In genomic region chr16:57660715-57661463, GRCh38 we compare ENCODE assay signal across 2 cellular contexts.
TF ChIP-seq lines count a peak whose summit lies in the region.

No MANE protein-coding gene starts in this region.

TF ChIP-seq in K562, 482 proteins besides CTCF, POLR2A, EP300 and RAD21 (continued from another document and continues in another):
- TF ChIP-seq RREB1 (CRISPR knock-in tag; IDR thresholded peaks at IDR 0.05) (0 out of 2 replicates have a peak, but pooled peaks have one; percentile 41), ZFP36 (IDR thresholded peaks at IDR 0.05; ENCODE audit: low read depth, low read length, partially characterized antibody) (peak; percentile 56), POLR3A (IDR thresholded peaks at IDR 0.05; ENCODE audit: borderline replicate concordance, extremely low read depth, insufficient read depth, insufficient read length) (no peak), DEAF1 (CRISPR knock-in tag; IDR thresholded peaks at IDR 0.05) (peak; percentile 76), ZZZ3 (IDR thresholded peaks at IDR 0.05) (no peak), HOMEZ (CRISPR knock-in tag; IDR thresholded peaks at IDR 0.05) (no peak), GABPB1 (CRISPR knock-in tag; IDR thresholded peaks at IDR 0.05) (no peak), ATF1 (CRISPR knock-in tag; IDR thresholded peaks at IDR 0.05) (no peak), ATF1 (tag; IDR thresholded peaks at IDR 0.05) (no peak), RFX7 (CRISPR knock-in tag; IDR thresholded peaks at IDR 0.05) (no peak), CREB1 (IDR thresholded peaks at IDR 0.05) (no peak), CREB1 (CRISPR knock-in tag; IDR thresholded peaks at IDR 0.05) (no peak), MAZ (CRISPR knock-in tag; conservative IDR thresholded peaks at IDR 0.05 in 1 of 2, IDR thresholded peaks at IDR 0.05 in 1 of 2) (0 out of 4 replicates have a peak, but pooled peaks of 1 of the 2 experiments have one; percentile 35), CC2D1A (IDR thresholded peaks at IDR 0.05) (0 out of 2 replicates have a peak, but pooled peaks have one; percentile 19), ZNF324 (CRISPR knock-in tag; IDR thresholded peaks at IDR 0.05) (no peak), RCOR1 (IDR thresholded peaks at IDR 0.05; ENCODE audit: borderline replicate concordance in 1 of 2, low read depth in 2 of 2, low read length in 2 of 2) (peak in 1 of 2 experiments; percentile 56; a peak in 1 of 4 replicates), CBX5 (IDR thresholded peaks at IDR 0.05; ENCODE audit: borderline replicate concordance, low read depth) (no peak), IRF9 (tag; IDR thresholded peaks at IDR 0.05) (no peak), POLR2B (IDR thresholded peaks at IDR 0.05; ENCODE audit: low read depth, partially characterized antibody) (no peak), MBD2 (IDR thresholded peaks at IDR 0.05; ENCODE audit: borderline replicate concordance, low read depth) (no peak)

TF ChIP-seq in HepG2, 621 proteins besides CTCF, POLR2A, EP300 and RAD21 (continued from another document and continues in another):
- TF ChIP-seq ATF6 (CRISPR knock-in tag; conservative IDR thresholded peaks at IDR 0.05) (no peak), ZNF577 (CRISPR knock-in tag; IDR thresholded peaks at IDR 0.05; ENCODE audit: borderline replicate concordance, low read depth) (no peak), RORA (CRISPR knock-in tag; IDR thresholded peaks at IDR 0.05) (no peak), PAF1 (CRISPR knock-in tag; IDR thresholded peaks at IDR 0.05) (no peak), ZNF552 (CRISPR knock-in tag; IDR thresholded peaks at IDR 0.05; ENCODE audit: borderline replicate concordance) (no peak), ZNF605 (CRISPR knock-in tag; IDR thresholded peaks at IDR 0.05) (0 out of 2 replicates have a peak, but pooled peaks have one; percentile 74), TFDP1 (CRISPR knock-in tag; IDR thresholded peaks at IDR 0.05; ENCODE audit: borderline replicate concordance) (no peak; the same call in 1 of the 2 replicates), ZNF382 (CRISPR knock-in tag; IDR thresholded peaks at IDR 0.05; ENCODE audit: borderline replicate concordance) (no peak), THAP8 (CRISPR knock-in tag; IDR thresholded peaks at IDR 0.05; ENCODE audit: borderline replicate concordance) (no peak), HNF4G (IDR thresholded peaks at IDR 0.05; ENCODE audit: borderline replicate concordance, low read depth, low read length) (peak; percentile 63; the same call in 1 of the 2 replicates), HNF4G (CRISPR knock-in tag; IDR thresholded peaks at IDR 0.05; ENCODE audit: borderline replicate concordance, low read depth) (peak; percentile 83; the same call in 1 of the 2 replicates), SNAPC2 (CRISPR knock-in tag; IDR thresholded peaks at IDR 0.05) (no peak), ZNF790 (CRISPR knock-in tag; IDR thresholded peaks at IDR 0.05; ENCODE audit: borderline replicate concordance) (no peak), ZNF724P (CRISPR knock-in tag; IDR thresholded peaks at IDR 0.05; ENCODE audit: borderline replicate concordance) (no peak), E2F1 (CRISPR knock-in tag; IDR thresholded peaks at IDR 0.05) (no peak), KLF12 (CRISPR knock-in tag; IDR thresholded peaks at IDR 0.05; ENCODE audit: borderline replicate concordance) (no peak), ATF5 (CRISPR knock-in tag; IDR thresholded peaks at IDR 0.05; ENCODE audit: low read depth) (no peak), HOMEZ (CRISPR knock-in tag; IDR thresholded peaks at IDR 0.05; ENCODE audit: low read depth) (no peak; the same call in 1 of the 2 replicates), ZNF549 (CRISPR knock-in tag; IDR thresholded peaks at IDR 0.05) (peak; percentile 85; the same call in 1 of the 2 replicates), PPARG (CRISPR knock-in tag; conservative IDR thresholded peaks at IDR 0.05) (peak; percentile 46; the same call in 1 of the 2 replicates), ZNF781 (CRISPR knock-in tag; IDR thresholded peaks at IDR 0.05; ENCODE audit: borderline replicate concordance, not compliant biosample characterization) (no peak), ZNF18 (CRISPR knock-in tag; IDR thresholded peaks at IDR 0.05; ENCODE audit: insufficient replicate concordance) (no peak), MYNN (CRISPR knock-in tag; IDR thresholded peaks at IDR 0.05; ENCODE audit: low read depth) (no peak), ZBTB42 (CRISPR knock-in tag; IDR thresholded peaks at IDR 0.05) (no peak), ZFP36L1 (CRISPR knock-in tag; IDR thresholded peaks at IDR 0.05) (no peak), SIX1 (CRISPR knock-in tag; IDR thresholded peaks at IDR 0.05; ENCODE audit: borderline replicate concordance) (0 out of 2 replicates have a peak, but pooled peaks have one; percentile 22), ZNF839 (CRISPR knock-in tag; IDR thresholded peaks at IDR 0.05; ENCODE audit: borderline replicate concordance) (no peak), ZNF407 (CRISPR knock-in tag; IDR thresholded peaks at IDR 0.05; ENCODE audit: not compliant biosample characterization) (no peak), RARG (CRISPR knock-in tag; IDR thresholded peaks at IDR 0.05; ENCODE audit: low read depth) (no peak), ESRRA (CRISPR knock-in tag; IDR thresholded peaks at IDR 0.05; ENCODE audit: low read depth) (peak; percentile 26; the same call in 1 of the 2 replicates), ZSCAN25 (CRISPR knock-in tag; IDR thresholded peaks at IDR 0.05) (no peak), ZNF414 (CRISPR knock-in tag; IDR thresholded peaks at IDR 0.05) (no peak), RNF2 (conservative IDR thresholded peaks at IDR 0.05; ENCODE audit: low read depth) (no peak), NFKBIZ (CRISPR knock-in tag; IDR thresholded peaks at IDR 0.05) (no peak), ZNF672 (CRISPR knock-in tag; IDR thresholded peaks at IDR 0.05) (peak; percentile 86; the same call in 1 of the 2 replicates)
